ENCODE assay signal across 26 cellular contexts in genomic region chr5:43859309-43859708, GRCh38.
"Had no signal": no experiment of that assay in that cellular context is flagged by ENCODE, and none has a peak within 500 bp of the region (broad histone marks: within the 10 kb centered on the region; RNA-seq: fewer than 3 reads in every experiment).

No MANE protein-coding gene starts in this region.

- H3K4me3 ChIP-seq: neural progenitor cell, ovary, psoas muscle, skin epidermis, smooth muscle cell, spleen, suprapubic skin, testis, tibial artery, transverse colon, upper lobe of right lung, uterus had no signal

- H3K27me3 ChIP-seq: neural progenitor cell, ovary, spleen, suprapubic skin, testis, tibial artery, transverse colon, upper lobe of right lung, uterus had no signal

- H3K9ac ChIP-seq: neural progenitor cell, parathyroid adenoma had no signal

- DNase-seq: natural killer cell; occipital lobe; ovary; posterior cingulate gyrus; psoas muscle; right cardiac atrium; spleen; stimulated activated CD4-positive, alpha-beta T cell treated with anti-CD3 and anti-CD28 coated beads, Interleukin-12 subunit alpha, Interleukin-12 subunit beta, amount 100 ng/mL, for 4 hours; stimulated activated CD4-positive, alpha-beta T cell treated with anti-CD3 and anti-CD28 coated beads, Interleukin-1b, Interleukin-23, amount 100 ng/mL, for 48 hours; stimulated activated CD4-positive, alpha-beta T cell treated with anti-CD3 and anti-CD28 coated beads, Interleukin-4, amount 100 ng/mL, for 1 hour; stimulated activated CD4-positive, alpha-beta T cell treated with anti-CD3 and anti-CD28 coated beads, Interleukin-4, amount 100 ng/mL, for 4 hours; stimulated activated CD8-positive, alpha-beta memory T cell treated with anti-CD3 and anti-CD28 coated beads, Interleukin-4, amount 100 ng/mL, for 48 hours; stimulated activated naive CD4-positive, alpha-beta T cell; stimulated activated naive CD8-positive, alpha-beta T cell treated with anti-CD3 and anti-CD28 coated beads, Interleukin-15, amount 100 ng/mL, for 72 hours; stimulated activated naive CD8-positive, alpha-beta T cell treated with anti-CD3 and anti-CD28 coated beads, Interleukin-15, Interleukin-2, amounts not matched to agents 100 U/mL and 50 U/mL, for 24 hours; substantia nigra; testis; tibial artery; transverse colon; upper lobe of right lung; uterus had no signal

- H3K36me3 ChIP-seq: neural progenitor cell, ovary, spleen, suprapubic skin, tibial artery, transverse colon, upper lobe of right lung, uterus had no signal

- H3K79me2 ChIP-seq: parathyroid adenoma had no signal

- H3K4me2 ChIP-seq: neural progenitor cell, smooth muscle cell had no signal

- H3K27ac ChIP-seq: neural progenitor cell, ovary, parathyroid adenoma, psoas muscle, skin epidermis, spleen, suprapubic skin, testis, tibial artery, transverse colon, upper lobe of right lung, uterus had no signal

- H3K4me1 ChIP-seq: spleen, suprapubic skin, tibial artery, transverse colon, upper lobe of right lung, uterus had no signal
